In the genomic region with DNA sequence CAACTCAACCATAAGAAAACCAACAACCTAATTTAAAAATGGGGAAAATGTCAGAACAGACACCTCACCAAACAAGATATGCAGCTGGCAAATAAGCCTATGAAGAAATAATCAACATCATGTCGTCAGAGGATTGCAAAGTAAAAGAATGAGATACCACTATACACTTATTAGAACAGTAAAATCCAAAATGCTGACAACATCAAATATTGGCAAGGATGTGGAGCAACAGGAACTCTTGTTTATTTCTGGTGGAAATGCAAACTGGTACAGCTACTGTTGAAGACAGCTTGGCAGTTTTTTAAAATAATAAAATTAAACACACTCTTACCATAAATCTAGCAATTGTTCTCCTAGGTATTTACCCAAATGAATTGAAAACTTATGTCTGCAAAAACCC, we compare ENCODE assay signal across 3 cellular contexts.
A peak's percentile ranks its signal among the peaks of the same experiment; 100 is the strongest.
TF ChIP-seq lines count a peak whose summit lies in the region.

No MANE protein-coding gene starts in this region.

TF ChIP-seq in A549, 52 proteins besides CTCF, POLR2A, EP300 and RAD21:
- TF ChIP-seq ZFP36 (IDR thresholded peaks at IDR 0.05; ENCODE audit: borderline replicate concordance, partially characterized antibody) = no peak
- no peak for TF ChIP-seq RFX5 (IDR thresholded peaks at IDR 0.05)
- no peak for TF ChIP-seq FOXS1 (CRISPR knock-in tag; IDR thresholded peaks at IDR 0.05)
- TF ChIP-seq TFCP2L1 (CRISPR knock-in tag; IDR thresholded peaks at IDR 0.05) = no peak
- TF ChIP-seq SMC3 (IDR thresholded peaks at IDR 0.05) = no peak
- TF ChIP-seq MAFK (IDR thresholded peaks at IDR 0.05; ENCODE audit: partially characterized antibody) = peak; percentile 33
- no peak for TF ChIP-seq CBX2 (IDR thresholded peaks at IDR 0.05; ENCODE audit: borderline replicate concordance, low read depth)

TF ChIP-seq in IMR-90, 13 proteins besides CTCF, POLR2A, EP300 and RAD21:
- TF ChIP-seq, protein P1, sequence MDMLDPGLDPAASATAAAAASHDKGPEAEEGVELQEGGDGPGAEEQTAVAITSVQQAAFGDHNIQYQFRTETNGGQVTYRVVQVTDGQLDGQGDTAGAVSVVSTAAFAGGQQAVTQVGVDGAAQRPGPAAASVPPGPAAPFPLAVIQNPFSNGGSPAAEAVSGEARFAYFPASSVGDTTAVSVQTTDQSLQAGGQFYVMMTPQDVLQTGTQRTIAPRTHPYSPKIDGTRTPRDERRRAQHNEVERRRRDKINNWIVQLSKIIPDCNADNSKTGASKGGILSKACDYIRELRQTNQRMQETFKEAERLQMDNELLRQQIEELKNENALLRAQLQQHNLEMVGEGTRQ (IDR thresholded peaks at IDR 0.05; ENCODE audit: low read depth, low read length) = no peak
- TF ChIP-seq CHD1 (IDR thresholded peaks at IDR 0.05; ENCODE audit: low read depth, low read length) = no peak
- no peak for TF ChIP-seq RCOR1 (IDR thresholded peaks at IDR 0.05; ENCODE audit: insufficient replicate concordance, low read length)
- peak; percentile 69 for TF ChIP-seq MAFK (IDR thresholded peaks at IDR 0.05; ENCODE audit: low read depth, low read length)

TF ChIP-seq in K562, 482 proteins besides CTCF, POLR2A, EP300 and RAD21:
- TF ChIP-seq ZNF764 (CRISPR knock-in tag; IDR thresholded peaks at IDR 0.05; ENCODE audit: low read depth) = no peak
- TF ChIP-seq MAFK (IDR thresholded peaks at IDR 0.05; ENCODE audit: low read length) = peak; percentile 25; the same call in 1 of the 2 replicates
- TF ChIP-seq ZNF316 (IDR thresholded peaks at IDR 0.05) = peak; percentile 33; the same call in 1 of the 2 replicates
